Comparison of ENCODE assay signal across 14 cellular contexts in genomic region chr2:85756195-85756594, GRCh38. TPM values are rescaled to one million over a fixed set of nuclear protein-coding genes. Genes with fewer than 3 reads are reported as not detected.
DNase-seq lines count a peak whose midpoint lies in the region; ATAC-seq and TF ChIP-seq lines count a peak whose summit lies in the region.
"Had no signal": no experiment of that assay in that cellular context is flagged by ENCODE, and none has a peak within 500 bp of the region (broad histone marks: within the 10 kb centered on the region; RNA-seq: fewer than 3 reads in every experiment).

No MANE protein-coding gene starts in this region.

- H3K27ac Mint-ChIP-seq in GM23338, result no peak overlapping the region
- H3K27ac Mint-ChIP-seq: activated CD4-positive, alpha-beta memory T cell treated with anti-CD3 and anti-CD28 coated beads, Interleukin-2, amount 10 ng/mL, durations not matched to agents 7 days and 5 days; dendritic cell treated with granulocyte-macrophage colony-stimulating factor and Interleukin-4, amounts not matched to agents 40 ng/mL and 50 ng/mL, for 4 days had no signal

- ATAC-seq in GM23338, result no peak
- ATAC-seq: sciatic nerve had no signal

- peak overlapping the region; percentile 98 for H3K4me2 ChIP-seq in smooth muscle cell
- no peak overlapping the region for H3K4me2 ChIP-seq in GM23338

- no peaks in the 10 kb centered on the region for H3K36me3 Mint-ChIP-seq in GM23338 (ENCODE audit: low read depth)

- DNase-seq in AG10803 (ENCODE audit: low read depth) (no peak), cardiac fibroblast (ENCODE audit: low read depth in 2 of 2) (no peak), lower leg skin (ENCODE audit: low spot score in 2 of 2) (no peak), smooth muscle cell (lab: John Stamatoyannopoulos, UW; ENCODE audit: unreplicated experiment) (no peak), NCI-H1092 (lab: John Stamatoyannopoulos, UW) (no peak), DMS 273 treated with DMSO at 0.1 percent for 48 hours (lab: John Stamatoyannopoulos, UW) (no peak), GM23338 (ENCODE audit: low spot score) (no peak), NCI-H2081 treated with DMSO at 0.1 percent for 48 hours (lab: John Stamatoyannopoulos, UW) (no peak)
- DNase-seq: activated CD4-positive, alpha-beta memory T cell treated with anti-CD3 and anti-CD28 coated beads, Interleukin-2, amount 10 ng/mL, durations not matched to agents 7 days and 5 days; GDM1; midbrain had no signal

- H3K4me3 Mint-ChIP-seq in GM23338, result no peak overlapping the region; the same call in 2 of the 3 replicates

- H3K9me2 ChIP-seq in GM23338 (ENCODE audit: insufficient read depth), result no peaks in the 10 kb centered on the region

- TF ChIP-seq CTCF in AG10803 (conservative IDR thresholded peaks at IDR 0.05; ENCODE audit: low read length) (no peak), cardiac fibroblast (IDR thresholded peaks at IDR 0.05; ENCODE audit: low read depth, low read length) (no peak), lower leg skin (IDR thresholded peaks at IDR 0.05) (no peak), smooth muscle cell (IDR thresholded peaks at IDR 0.05; ENCODE audit: borderline replicate concordance, insufficient read depth, poor library complexity, severe bottlenecking) (no peak), GM23338 (conservative IDR thresholded peaks at IDR 0.05; ENCODE audit: low read depth in 2 of 2) (no peak)

- peaks cover 14% of the 10 kb centered on the region for H3K79me2 ChIP-seq in smooth muscle cell (ENCODE audit: low read depth)
- no peaks in the 10 kb centered on the region for H3K79me2 ChIP-seq in GM23338 (replicated peaks; ENCODE audit: insufficient read depth)

- H3K27ac ChIP-seq in smooth muscle cell (ENCODE audit: low read depth), result no peak overlapping the region
- no peak overlapping the region for H3K27ac ChIP-seq in GM23338 (ENCODE audit: low read depth)
- H3K27ac ChIP-seq: C4-2B had no signal

- H3K36me3 ChIP-seq in smooth muscle cell (ENCODE audit: low read depth) (no peaks in the 10 kb centered on the region), GM23338 (ENCODE audit: insufficient read depth) (no peaks in the 10 kb centered on the region)

- H3K4me3 ChIP-seq in AG10803 (ENCODE audit: low read length), result peak overlapping the region; percentile 87
- H3K4me3 ChIP-seq in cardiac fibroblast (replicated peaks in 1 of 2; ENCODE audit: low read depth in 2 of 2, low read length in 2 of 2), result peak overlapping the region; percentile 70 to 94
- peak overlapping the region; percentile 67 for H3K4me3 ChIP-seq in lower leg skin (ENCODE audit: low read depth, poor library complexity, severe bottlenecking)
- H3K4me3 ChIP-seq in smooth muscle cell, result no peak overlapping the region
- no peak overlapping the region for H3K4me3 ChIP-seq in GM23338

- H3K9ac ChIP-seq in smooth muscle cell (ENCODE audit: low read depth), result no peak overlapping the region

- H3F3A ChIP-seq in smooth muscle cell (ENCODE audit: low read depth) (no peaks in the 10 kb centered on the region), GM23338 (replicated peaks; ENCODE audit: low read depth) (0 out of 2 replicates have a peak, but pooled peaks cover 9% of the 10 kb centered on the region)

- intact Hi-C loops in lower leg skin (cut with DNase I; ENCODE audit: low total_unique reads), result loop anchor here (10.0 kb wide), 1 partner anchor 59 kb away; no protein-coding TSS in a partner anchor

- 74 to 78% methylated on average over 6 of the region's 6 CpGs for WGBS in lower leg skin, 2 donors
- 89% methylated on average over 5 of the region's 6 CpGs for WGBS in smooth muscle cell (ENCODE audit: low lambda C conversion rate)

- peaks cover 11% of the 10 kb centered on the region for H3K4me1 ChIP-seq in smooth muscle cell (ENCODE audit: low read depth)
- peaks cover 6% of the 10 kb centered on the region; the same call in 1 of the 2 replicates for H3K4me1 ChIP-seq in GM23338 (ENCODE audit: insufficient read depth)

- H3K9me3 Mint-ChIP-seq in GM23338, result no peaks in the 10 kb centered on the region; the same call in 2 of the 3 replicates
- H3K9me3 Mint-ChIP-seq: activated CD4-positive, alpha-beta memory T cell treated with anti-CD3 and anti-CD28 coated beads, Interleukin-2, amount 10 ng/mL, durations not matched to agents 7 days and 5 days; dendritic cell treated with granulocyte-macrophage colony-stimulating factor and Interleukin-4, amounts not matched to agents 40 ng/mL and 50 ng/mL, for 4 days had no signal

- no peaks in the 10 kb centered on the region for H3K9me3 ChIP-seq in smooth muscle cell (replicated peaks; ENCODE audit: low read depth)

- no peak for TF ChIP-seq POLR2A in lower leg skin (IDR thresholded peaks at IDR 0.05)

- no peak overlapping the region for H2AFZ ChIP-seq in smooth muscle cell (ENCODE audit: low read depth)
- no peak overlapping the region for H2AFZ ChIP-seq in GM23338

- peaks cover 53% of the 10 kb centered on the region for H4K20me1 ChIP-seq in smooth muscle cell (ENCODE audit: low read depth)
- peaks cover 4% of the 10 kb centered on the region; the same call in 1 of the 2 replicates for H4K20me1 ChIP-seq in GM23338 (replicated peaks; ENCODE audit: insufficient read depth)

- H3K4me1 Mint-ChIP-seq in GM23338, result peaks cover 14% of the 10 kb centered on the region

- peaks cover 72% of the 10 kb centered on the region for H3K27me3 Mint-ChIP-seq in GM23338 (ENCODE audit: insufficient read depth, low read depth, poor library complexity)

- H3K27me3 ChIP-seq in smooth muscle cell (ENCODE audit: low read depth) (peaks cover 23% of the 10 kb centered on the region), GM23338 (ENCODE audit: insufficient read depth) (peaks cover 77% of the 10 kb centered on the region)

TF ChIP-seq in GM23338, 12 proteins besides CTCF, POLR2A, EP300 and RAD21 (continues in another document):
- TF ChIP-seq NANOG (IDR thresholded peaks at IDR 0.05; ENCODE audit: borderline replicate concordance), result no peak
- no peak for TF ChIP-seq POLR2AphosphoS5 (IDR thresholded peaks at IDR 0.05; ENCODE audit: low read depth)
- TF ChIP-seq ZNF462 (CRISPR knock-in tag; IDR thresholded peaks at IDR 0.05), result no peak
- no peak for TF ChIP-seq JUNB (IDR thresholded peaks at IDR 0.05; ENCODE audit: unreplicated experiment)

RNA-seq across cellular contexts. Expression of gene ATOH8, which starts 2.4 kb away (rescaled TPM):
- total RNA-seq in lower leg skin (10 to 100 TPM; 27.3 to 79.8 (median 33.7) TPM), smooth muscle cell (5.2 and 6.5 TPM in 2 replicates)
- polyA plus RNA-seq in smooth muscle cell (4.6 and 5.2 TPM in 2 replicates), GM23338 (2016; fragmentation: Nextera tagmentation; extraction: Ambion mirVana) (0.11 and 0.45 TPM in 2 replicates)
- 0.62 and 0.97 TPM in 2 replicates for total RNA-seq in GM23338 (2014; rRNA removed; shearing (Covaris generic))

Comparison
In these comparisons a context has a peak if more than half of its experiments do, and no peak if none do; other contexts are left out.
1. H3K4me3 ChIP-seq: peak in AG10803 (single experiment), cardiac fibroblast (2 of 2) and lower leg skin (single experiment); none in smooth muscle cell (single experiment) and GM23338 (single experiment).